In the genomic region with DNA sequence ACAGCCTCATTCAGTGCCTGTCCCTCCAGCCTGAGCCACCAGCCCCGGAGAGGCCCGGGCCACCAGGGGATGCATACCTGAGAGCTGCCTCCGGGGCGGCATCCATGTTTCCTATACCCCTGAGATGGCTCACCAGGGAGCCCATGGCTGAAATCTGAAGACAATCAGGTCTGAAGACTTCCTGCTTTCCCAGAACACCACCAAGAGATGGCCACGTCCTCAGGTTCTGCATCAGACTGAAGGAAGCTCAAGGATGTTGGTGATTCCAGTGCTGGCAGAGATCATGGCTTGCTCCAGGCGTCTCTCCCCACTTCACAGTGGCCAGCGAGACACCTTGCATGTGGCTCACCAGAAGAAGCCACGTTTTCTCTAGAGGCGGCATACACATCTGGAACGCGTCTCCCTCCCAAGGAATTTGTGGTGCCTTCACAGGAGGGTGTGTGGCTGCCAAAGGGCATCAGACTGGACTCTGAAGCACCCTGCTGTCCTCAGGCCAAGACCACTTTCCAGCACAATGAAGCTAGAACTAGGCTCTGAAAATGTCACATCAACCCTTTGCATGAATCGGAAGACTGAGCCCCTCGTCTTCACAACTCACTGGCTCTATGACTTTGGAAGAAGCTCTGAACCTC, we compare ENCODE assay signal across 1 cellular context.
TF ChIP-seq lines count a peak whose summit lies in the region.

No MANE protein-coding gene starts in this region.

TF ChIP-seq in K562, 482 proteins besides CTCF, POLR2A, EP300 and RAD21 (continued from another document):
- TF ChIP-seq, protein P1, sequence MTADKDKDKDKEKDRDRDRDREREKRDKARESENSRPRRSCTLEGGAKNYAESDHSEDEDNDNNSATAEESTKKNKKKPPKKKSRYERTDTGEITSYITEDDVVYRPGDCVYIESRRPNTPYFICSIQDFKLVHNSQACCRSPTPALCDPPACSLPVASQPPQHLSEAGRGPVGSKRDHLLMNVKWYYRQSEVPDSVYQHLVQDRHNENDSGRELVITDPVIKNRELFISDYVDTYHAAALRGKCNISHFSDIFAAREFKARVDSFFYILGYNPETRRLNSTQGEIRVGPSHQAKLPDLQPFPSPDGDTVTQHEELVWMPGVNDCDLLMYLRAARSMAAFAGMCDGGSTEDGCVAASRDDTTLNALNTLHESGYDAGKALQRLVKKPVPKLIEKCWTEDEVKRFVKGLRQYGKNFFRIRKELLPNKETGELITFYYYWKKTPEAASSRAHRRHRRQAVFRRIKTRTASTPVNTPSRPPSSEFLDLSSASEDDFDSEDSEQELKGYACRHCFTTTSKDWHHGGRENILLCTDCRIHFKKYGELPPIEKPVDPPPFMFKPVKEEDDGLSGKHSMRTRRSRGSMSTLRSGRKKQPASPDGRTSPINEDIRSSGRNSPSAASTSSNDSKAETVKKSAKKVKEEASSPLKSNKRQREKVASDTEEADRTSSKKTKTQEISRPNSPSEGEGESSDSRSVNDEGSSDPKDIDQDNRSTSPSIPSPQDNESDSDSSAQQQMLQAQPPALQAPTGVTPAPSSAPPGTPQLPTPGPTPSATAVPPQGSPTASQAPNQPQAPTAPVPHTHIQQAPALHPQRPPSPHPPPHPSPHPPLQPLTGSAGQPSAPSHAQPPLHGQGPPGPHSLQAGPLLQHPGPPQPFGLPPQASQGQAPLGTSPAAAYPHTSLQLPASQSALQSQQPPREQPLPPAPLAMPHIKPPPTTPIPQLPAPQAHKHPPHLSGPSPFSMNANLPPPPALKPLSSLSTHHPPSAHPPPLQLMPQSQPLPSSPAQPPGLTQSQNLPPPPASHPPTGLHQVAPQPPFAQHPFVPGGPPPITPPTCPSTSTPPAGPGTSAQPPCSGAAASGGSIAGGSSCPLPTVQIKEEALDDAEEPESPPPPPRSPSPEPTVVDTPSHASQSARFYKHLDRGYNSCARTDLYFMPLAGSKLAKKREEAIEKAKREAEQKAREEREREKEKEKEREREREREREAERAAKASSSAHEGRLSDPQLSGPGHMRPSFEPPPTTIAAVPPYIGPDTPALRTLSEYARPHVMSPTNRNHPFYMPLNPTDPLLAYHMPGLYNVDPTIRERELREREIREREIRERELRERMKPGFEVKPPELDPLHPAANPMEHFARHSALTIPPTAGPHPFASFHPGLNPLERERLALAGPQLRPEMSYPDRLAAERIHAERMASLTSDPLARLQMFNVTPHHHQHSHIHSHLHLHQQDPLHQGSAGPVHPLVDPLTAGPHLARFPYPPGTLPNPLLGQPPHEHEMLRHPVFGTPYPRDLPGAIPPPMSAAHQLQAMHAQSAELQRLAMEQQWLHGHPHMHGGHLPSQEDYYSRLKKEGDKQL (CRISPR knock-in tag; IDR thresholded peaks at IDR 0.05; ENCODE audit: borderline replicate concordance): no peak; the same call in 1 of the 2 replicates
- TF ChIP-seq STAT5A (IDR thresholded peaks at IDR 0.05; ENCODE audit: borderline replicate concordance, low read length): no peak
- TF ChIP-seq KAT7 (CRISPR knock-in tag; IDR thresholded peaks at IDR 0.05; ENCODE audit: borderline replicate concordance): no peak
- no peak for TF ChIP-seq ZNF140 (CRISPR knock-in tag; IDR thresholded peaks at IDR 0.05)
- no peak for TF ChIP-seq ZNF274 (IDR thresholded peaks at IDR 0.05; ENCODE audit: borderline replicate concordance, low read depth, low read length)
- TF ChIP-seq ZNF764 (CRISPR knock-in tag; IDR thresholded peaks at IDR 0.05; ENCODE audit: low read depth): no peak
- TF ChIP-seq NONO (IDR thresholded peaks at IDR 0.05; ENCODE audit: low read depth in 2 of 2, low read length in 1 of 2): no peak
- no peak for TF ChIP-seq ZKSCAN1 (IDR thresholded peaks at IDR 0.05; ENCODE audit: low read depth, low read length)
- no peak for TF ChIP-seq TAF7 (tag; IDR thresholded peaks at IDR 0.05)
- no peak for TF ChIP-seq ZBTB7A (IDR thresholded peaks at IDR 0.05; ENCODE audit: borderline replicate concordance, control insufficient read depth, low read depth, low read length)
- TF ChIP-seq HCFC1 (IDR thresholded peaks at IDR 0.05; ENCODE audit: low read depth, low read length): no peak
- TF ChIP-seq ZNF551 (CRISPR knock-in tag; IDR thresholded peaks at IDR 0.05): no peak
- TF ChIP-seq SETDB1 (IDR thresholded peaks at IDR 0.05; ENCODE audit: low read length): peak; percentile 98
- TF ChIP-seq ZSCAN32 (CRISPR knock-in tag; IDR thresholded peaks at IDR 0.05): peak; percentile 16; the same call in 1 of the 2 replicates
TF ChIP-seq in K562: peak in this region for 33.
